19 cellular contexts compared by ENCODE assay signal in the genomic region with DNA sequence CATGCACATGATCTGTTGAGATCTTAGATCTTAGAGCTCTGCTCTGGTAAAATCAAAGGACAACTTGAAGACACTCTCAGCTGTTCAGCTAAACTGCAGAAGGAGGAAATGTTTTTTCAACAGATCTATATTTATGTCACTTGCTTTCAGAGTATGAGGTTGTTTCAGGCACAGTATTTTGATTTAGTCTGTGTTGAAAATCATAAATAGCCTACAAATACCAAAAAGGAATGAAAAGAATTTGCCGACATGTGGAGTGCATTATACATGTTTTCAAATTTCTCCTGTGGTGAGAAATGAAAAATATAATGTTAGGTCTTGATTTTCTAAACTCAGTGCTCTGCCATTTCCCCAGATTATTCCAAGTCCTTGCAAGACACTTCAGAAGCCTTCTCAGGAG.
DNase-seq lines count a peak whose midpoint lies in the region; ATAC-seq, FAIRE-seq and TF ChIP-seq lines count a peak whose summit lies in the region.
"Had no signal": no experiment of that assay in that cellular context is flagged by ENCODE, and none has a peak within 500 bp of the region (broad histone marks: within the 10 kb centered on the region; RNA-seq: fewer than 3 reads in every experiment).

No MANE protein-coding gene starts in this region.

- intact Hi-C loops in IMR-90 (cut with micrococcal nuclease): no loop called here

- no peak overlapping the region for H3K9ac ChIP-seq in IMR-90 (ENCODE audit: low read depth, low read length)

- no CpG with 5 or more reads among the region's 1 CpG for WGBS in IMR-90 (ENCODE audit: extremely low coverage in 2 of 2, insufficient read length in 1 of 2), 2 experiments

- H2AFZ ChIP-seq in IMR-90 (replicated peaks; ENCODE audit: low read length, poor library complexity): no peak overlapping the region
- H2AFZ ChIP-seq: GM23338 had no signal

- no peak overlapping the region for H3K27ac ChIP-seq in IMR-90 (ENCODE audit: insufficient read depth, low read length)
- H3K27ac ChIP-seq: C4-2B had no signal

- dilution Hi-C loops in IMR-90 (cut with HindIII; ENCODE audit: low sequenced_read_pairs, unreplicated experiment): no loop called here

- no peak overlapping the region for H4K91ac ChIP-seq in IMR-90 (ENCODE audit: insufficient read depth, low read depth, low read length)

- no peak for TF ChIP-seq RAD21 in IMR-90 (IDR thresholded peaks at IDR 0.05; ENCODE audit: low read length)

- CTCF ChIA-PET in AG04449 (lab: Yijun Ruan, JAX): interaction anchor here (2.0 kb wide), 1 partner anchor 351 kb away, joined by 7 read pairs; no protein-coding TSS in a partner anchor
- CTCF ChIA-PET in IMR-90 (lab: Yijun Ruan, JAX): no interaction called here

- H3K4me1 ChIP-seq in IMR-90 (ENCODE audit: control insufficient read depth, insufficient read depth, low read length): peaks cover 4% of the 10 kb centered on the region; the same call in 1 of the 2 replicates

- H4K5ac ChIP-seq in IMR-90 (ENCODE audit: low read depth, low read length): no peak overlapping the region; the same call in 1 of the 2 replicates

- no peak overlapping the region for H3K4ac ChIP-seq in IMR-90 (ENCODE audit: low read depth, low read length)

- no peak overlapping the region for H2AK5ac ChIP-seq in IMR-90 (ENCODE audit: low read depth, low read length)

- H3K27me3 ChIP-seq in IMR-90 (ENCODE audit: control insufficient read depth, insufficient read depth, low read length): no peaks in the 10 kb centered on the region

- peak; percentile 73 for DNase-seq in AG04449 (ENCODE audit: low read depth, low spot score)
- DNase-seq in EH (ENCODE audit: low read depth): peak; percentile 77
- DNase-seq in IMR-90: peak; percentile 3
- DNase-seq in fibroblast of gingiva (ENCODE audit: low read depth): peak; percentile 63
- no peak for DNase-seq in hepatic stellate cell (ENCODE audit: low spot score)
- no peak for DNase-seq in GM12891 (ENCODE audit: insufficient read length, low spot score)
- no peak for DNase-seq in OCI-M1 (lab: John Stamatoyannopoulos, UW)
- DNase-seq: DMS79, KG1, NCI-H1105 treated with DMSO at 0.1 percent for 48 hours, NCI-H1694 treated with DMSO at 0.1 percent for 48 hours, NCI-H510A, NCI-H748 treated with DMSO at 0.1 percent for 48 hours, RPMI8226, SHP77 treated with DMSO at 0.1 percent for 48 hours had no signal

- no peak overlapping the region for H2AK9ac ChIP-seq in IMR-90 (replicated peaks; ENCODE audit: low read depth, low read length, poor library complexity)

- FAIRE-seq in GM12891 (lab: Jason Lieb, UNC): no peak
- FAIRE-seq: GM19239 had no signal

- ATAC-seq in IMR-90 (ENCODE audit: low read depth): peak; percentile 37
- no peak for ATAC-seq in GM18858 (IDR thresholded peaks at IDR 0.05; ENCODE audit: unreplicated experiment)
- ATAC-seq: GM23338 had no signal

- H2BK20ac ChIP-seq in IMR-90 (ENCODE audit: low read depth, low read length): no peak overlapping the region

- no peaks in the 10 kb centered on the region for H4K20me1 ChIP-seq in IMR-90 (ENCODE audit: insufficient read depth, low read length)

- no peak overlapping the region for H3K56ac ChIP-seq in IMR-90 (ENCODE audit: extremely low read depth, insufficient read depth, low read length)

- H3K9me1 ChIP-seq in IMR-90 (ENCODE audit: insufficient read depth, low read length): no peaks in the 10 kb centered on the region

- no peak for TF ChIP-seq CTCF in AG04449 (IDR thresholded peaks at IDR 0.05; ENCODE audit: insufficient read depth, low read length, missing control alignments)
- no peak for TF ChIP-seq CTCF in IMR-90 (conservative IDR thresholded peaks at IDR 0.05; ENCODE audit: low read depth, low read length)

- no peak overlapping the region for H2BK120ac ChIP-seq in IMR-90 (ENCODE audit: low read depth, low read length)

- H2BK5ac ChIP-seq in IMR-90 (ENCODE audit: low read depth, low read length, poor library complexity, severe bottlenecking): no peak overlapping the region

- in situ Hi-C loops in IMR-90 (cut with MboI; ENCODE audit: low sequenced_read_pairs): no loop called here

- H3K79me1 ChIP-seq in IMR-90 (ENCODE audit: low read depth in 1 of 2, low read length in 2 of 2): no peaks in the 10 kb centered on the region

- H3K36me3 ChIP-seq in IMR-90 (ENCODE audit: control insufficient read depth, insufficient read depth, low read length): no peaks in the 10 kb centered on the region

- H3K4me2 ChIP-seq in IMR-90 (ENCODE audit: low read depth, low read length): peak overlapping the region; percentile 15; the same call in 1 of the 2 replicates
- H3K4me2 ChIP-seq: GM23338 had no signal

- POLR2A ChIA-PET in AG04449 (lab: Yijun Ruan, JAX) (no interaction called here), IMR-90 (lab: Charles Lee; ENCODE audit: unreplicated experiment) (no interaction called here)

- no peak overlapping the region for H3K4me3 ChIP-seq in AG04449 (ENCODE audit: low read depth, low read length)
- H3K4me3 ChIP-seq in IMR-90 (ENCODE audit: insufficient read depth, low read depth, low read length): no peak overlapping the region
- H3K4me3 ChIP-seq: GM23338 had no signal

- no peak overlapping the region; the same call in 1 of the 2 replicates for H3K18ac ChIP-seq in IMR-90 (ENCODE audit: low read depth, low read length)

- no peak overlapping the region for H2BK15ac ChIP-seq in IMR-90 (ENCODE audit: low read depth, low read length)

- no peak overlapping the region for H3K23ac ChIP-seq in IMR-90 (ENCODE audit: low read depth, low read length)

- TF ChIP-seq POLR2A in IMR-90 (IDR thresholded peaks at IDR 0.05; ENCODE audit: low read depth, low read length) (no peak), GM12891 (IDR thresholded peaks at IDR 0.05; ENCODE audit: low read depth, low read length) (no peak)

- BruUV-seq in IMR-90 (replicated peaks; lab: Mats Ljungman, UMichigan): no TSS peak

- no peaks in the 10 kb centered on the region for H3K9me3 ChIP-seq in IMR-90 (ENCODE audit: control insufficient read depth, insufficient read depth, low read length)

- no peak overlapping the region for H3K14ac ChIP-seq in IMR-90 (replicated peaks; ENCODE audit: low read depth, low read length)

- no peak overlapping the region for H4K8ac ChIP-seq in IMR-90 (ENCODE audit: low read depth in 2 of 2, low read length in 2 of 2)

TF ChIP-seq in IMR-90, 13 proteins besides CTCF, POLR2A, EP300 and RAD21 (continues in another document):
- TF ChIP-seq MAFK (IDR thresholded peaks at IDR 0.05; ENCODE audit: low read depth, low read length) (no peak), RFX5 (IDR thresholded peaks at IDR 0.05; ENCODE audit: low read depth, low read length) (no peak), CHD1 (IDR thresholded peaks at IDR 0.05; ENCODE audit: low read depth, low read length) (no peak), BHLHE40 (IDR thresholded peaks at IDR 0.05; ENCODE audit: low read depth, low read length) (no peak), SMC3 (IDR thresholded peaks at IDR 0.05; ENCODE audit: low read depth, low read length) (no peak), RCOR1 (IDR thresholded peaks at IDR 0.05; ENCODE audit: insufficient replicate concordance, low read length) (no peak), MAZ (IDR thresholded peaks at IDR 0.05; ENCODE audit: borderline replicate concordance, low read depth, low read length) (no peak), FOS (IDR thresholded peaks at IDR 0.05; ENCODE audit: low read depth, low read length) (no peak), NFE2L2 (IDR thresholded peaks at IDR 0.05; ENCODE audit: low read depth, low read length) (no peak), MXI1 (IDR thresholded peaks at IDR 0.05; ENCODE audit: borderline replicate concordance, low read depth, low read length) (no peak)
- TF ChIP-seq, protein P1, sequence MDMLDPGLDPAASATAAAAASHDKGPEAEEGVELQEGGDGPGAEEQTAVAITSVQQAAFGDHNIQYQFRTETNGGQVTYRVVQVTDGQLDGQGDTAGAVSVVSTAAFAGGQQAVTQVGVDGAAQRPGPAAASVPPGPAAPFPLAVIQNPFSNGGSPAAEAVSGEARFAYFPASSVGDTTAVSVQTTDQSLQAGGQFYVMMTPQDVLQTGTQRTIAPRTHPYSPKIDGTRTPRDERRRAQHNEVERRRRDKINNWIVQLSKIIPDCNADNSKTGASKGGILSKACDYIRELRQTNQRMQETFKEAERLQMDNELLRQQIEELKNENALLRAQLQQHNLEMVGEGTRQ (IDR thresholded peaks at IDR 0.05; ENCODE audit: low read depth, low read length): no peak

TF ChIP-seq in GM12891, 5 proteins besides CTCF, POLR2A, EP300 and RAD21:
- TF ChIP-seq POLR2AphosphoS5 (IDR thresholded peaks at IDR 0.05; ENCODE audit: low read depth, low read length) (no peak), PAX5 (IDR thresholded peaks at IDR 0.05; ENCODE audit: insufficient read depth, low read length, severe bottlenecking) (no peak), SPI1 (IDR thresholded peaks at IDR 0.05; ENCODE audit: low read depth, low read length) (no peak), TAF1 (IDR thresholded peaks at IDR 0.05; ENCODE audit: low read depth, low read length) (no peak), POU2F2 (IDR thresholded peaks at IDR 0.05; ENCODE audit: low read depth, low read length) (no peak)

Comparison
In these comparisons a context has a peak if more than half of its experiments do, and no peak if none do; other contexts are left out.
1. DNase-seq: peak in AG04449 (single experiment), EH (single experiment), IMR-90 (single experiment) and fibroblast of gingiva (single experiment); none in hepatic stellate cell (single experiment), GM12891 (single experiment) and OCI-M1 (single experiment).